Comparison of ENCODE assay signal across 24 cellular contexts in genomic region chr9:37521111-37521510, GRCh38. TPM values are rescaled to one million over a fixed set of nuclear protein-coding genes. Genes with fewer than 3 reads are reported as not detected.
DNase-seq lines count a peak whose midpoint lies in the region; ATAC-seq, FAIRE-seq and TF ChIP-seq lines count a peak whose summit lies in the region.
"Had no signal": no experiment of that assay in that cellular context is flagged by ENCODE, and none has a peak within 500 bp of the region (broad histone marks: within the 10 kb centered on the region; RNA-seq: fewer than 3 reads in every experiment).

No MANE protein-coding gene starts in this region.

- no peaks in the 10 kb centered on the region for H3K4me1 ChIP-seq in kidney (ENCODE audit: control insufficient read depth in 1 of 2, insufficient read depth in 1 of 2, low read depth in 1 of 2, low read length in 2 of 2)
- H3K4me1 ChIP-seq: A549; BLaER1 treated with 17β-estradiol and CSF1 and Interleukin-3, amounts not matched to agents 10 nM and 100 nM; Caco-2 had no signal

- H3K27ac ChIP-seq in kidney (ENCODE audit: low read depth in 2 of 2, low read length in 2 of 2) = no peak overlapping the region
- H3K27ac ChIP-seq: 22Rv1; A549; BLaER1 treated with 17β-estradiol and CSF1 and Interleukin-3, amounts not matched to agents 10 nM and 100 nM; C4-2B had no signal

- peaks cover 7 to 22% of the 10 kb centered on the region in 2 donors for H3K36me3 ChIP-seq in kidney (ENCODE audit: control insufficient read depth in 1 of 2, insufficient read depth in 2 of 2, low read length in 2 of 2)

- CTCF ChIA-PET in activated naive CD4-positive, alpha-beta T cell treated with anti-CD3 and anti-CD28 coated beads for 36 hours (lab: Charles Lee) = no interaction called here
- CTCF ChIA-PET in activated CD8-positive, alpha-beta memory T cell treated with anti-CD3 and anti-CD28 coated beads, Interleukin-2, amount 10 ng/mL, durations not matched to agents 7 days and 5 days (lab: Charles Lee) = no interaction called here

- DNase-seq in activated naive CD4-positive, alpha-beta T cell treated with anti-CD3 and anti-CD28 coated beads, Interleukin-2, amount 50 U/mL, for 72 hours (ENCODE audit: low spot score in 2 of 2) = no peak
- DNase-seq in activated naive CD4-positive, alpha-beta T cell treated with anti-CD3 and anti-CD28 coated beads for 36 hours = no peak
- peak; percentile 39 for DNase-seq in kidney
- no peak for DNase-seq in nephron progenitor cell
- DNase-seq in stimulated activated effector memory CD8-positive, alpha-beta T cell treated with anti-CD3 and anti-CD28 coated beads, Interleukin-12 subunit alpha, Interleukin-12 subunit beta, amount 100 ng/mL, for 72 hours (ENCODE audit: low spot score in 2 of 2) = no peak
- no peak for DNase-seq in activated CD8-positive, alpha-beta memory T cell treated with anti-CD3 and anti-CD28 coated beads, Interleukin-2, amount 10 ng/mL, durations not matched to agents 7 days and 5 days
- DNase-seq in left cardiac atrium = no peak
- DNase-seq: AML-193; Caco-2; Calu3; CD4-positive, alpha-beta T cell; CD8-positive, alpha-beta T cell; DMS79 treated with DMSO at 0.1 percent for 48 hours; GF-D8 had no signal

- no peak for FAIRE-seq in kidney (lab: Jason Lieb, UNC)
- FAIRE-seq: A549, D721Med, G401.6, GM12891, GM18507 had no signal

- peak overlapping the region; percentile 6 to 68 for H3K27ac Mint-ChIP-seq in activated naive CD4-positive, alpha-beta T cell treated with anti-CD3 and anti-CD28 coated beads, Interleukin-2, amount 50 U/mL, for 72 hours
- H3K27ac Mint-ChIP-seq in activated naive CD4-positive, alpha-beta T cell treated with anti-CD3 and anti-CD28 coated beads for 36 hours = no peak overlapping the region
- H3K27ac Mint-ChIP-seq in nephron progenitor cell = peak overlapping the region; percentile 66
- peak overlapping the region; percentile 19 for H3K27ac Mint-ChIP-seq in stimulated activated effector memory CD8-positive, alpha-beta T cell treated with anti-CD3 and anti-CD28 coated beads, Interleukin-12 subunit alpha, Interleukin-12 subunit beta, amount 100 ng/mL, for 72 hours
- H3K27ac Mint-ChIP-seq in activated CD8-positive, alpha-beta memory T cell treated with anti-CD3 and anti-CD28 coated beads, Interleukin-2, amount 10 ng/mL, durations not matched to agents 7 days and 5 days = no peak overlapping the region
- H3K27ac Mint-ChIP-seq: B cell; CD4-positive, alpha-beta T cell; CD8-positive, alpha-beta T cell had no signal

- peaks cover 0 to 5% of the 10 kb centered on the region in 2 donors for H3K36me3 Mint-ChIP-seq in activated naive CD4-positive, alpha-beta T cell treated with anti-CD3 and anti-CD28 coated beads, Interleukin-2, amount 50 U/mL, for 72 hours
- peaks cover 16% of the 10 kb centered on the region for H3K36me3 Mint-ChIP-seq in activated naive CD4-positive, alpha-beta T cell treated with anti-CD3 and anti-CD28 coated beads for 36 hours (ENCODE audit: low read depth)
- H3K36me3 Mint-ChIP-seq in nephron progenitor cell (ENCODE audit: low read depth) = peaks cover 69% of the 10 kb centered on the region
- peaks cover 20% of the 10 kb centered on the region for H3K36me3 Mint-ChIP-seq in stimulated activated effector memory CD8-positive, alpha-beta T cell treated with anti-CD3 and anti-CD28 coated beads, Interleukin-12 subunit alpha, Interleukin-12 subunit beta, amount 100 ng/mL, for 72 hours
- no peaks in the 10 kb centered on the region for H3K36me3 Mint-ChIP-seq in activated CD8-positive, alpha-beta memory T cell treated with anti-CD3 and anti-CD28 coated beads, Interleukin-2, amount 10 ng/mL, durations not matched to agents 7 days and 5 days

- no peaks in the 10 kb centered on the region for H3K9me3 ChIP-seq in kidney (ENCODE audit: control insufficient read depth in 1 of 2, low read length in 2 of 2)
- H3K9me3 ChIP-seq: A549, Caco-2 had no signal

- no peaks in the 10 kb centered on the region for H3K9me3 Mint-ChIP-seq in activated naive CD4-positive, alpha-beta T cell treated with anti-CD3 and anti-CD28 coated beads, Interleukin-2, amount 50 U/mL, for 72 hours
- H3K9me3 Mint-ChIP-seq in activated naive CD4-positive, alpha-beta T cell treated with anti-CD3 and anti-CD28 coated beads for 36 hours = no peaks in the 10 kb centered on the region
- H3K9me3 Mint-ChIP-seq in nephron progenitor cell = no peaks in the 10 kb centered on the region
- no peaks in the 10 kb centered on the region for H3K9me3 Mint-ChIP-seq in stimulated activated effector memory CD8-positive, alpha-beta T cell treated with anti-CD3 and anti-CD28 coated beads, Interleukin-12 subunit alpha, Interleukin-12 subunit beta, amount 100 ng/mL, for 72 hours
- no peaks in the 10 kb centered on the region for H3K9me3 Mint-ChIP-seq in activated CD8-positive, alpha-beta memory T cell treated with anti-CD3 and anti-CD28 coated beads, Interleukin-2, amount 10 ng/mL, durations not matched to agents 7 days and 5 days (ENCODE audit: low read depth)
- H3K9me3 Mint-ChIP-seq: CD4-positive, alpha-beta T cell; CD8-positive, alpha-beta T cell had no signal

- TF ChIP-seq CTCF in kidney (IDR thresholded peaks at IDR 0.05; ENCODE audit: borderline replicate concordance, extremely low read depth, insufficient read depth) (no peak), nephron progenitor cell (IDR thresholded peaks at IDR 0.05) (no peak)

- H3K9ac ChIP-seq in kidney (ENCODE audit: low read length in 2 of 2) = no peak overlapping the region
- H3K9ac ChIP-seq: BLaER1 treated with 17β-estradiol and CSF1 and Interleukin-3, amounts not matched to agents 10 nM and 100 nM had no signal

- no peak for ATAC-seq in activated naive CD4-positive, alpha-beta T cell treated with anti-CD3 and anti-CD28 coated beads, Interleukin-2, amount 50 U/mL, for 72 hours
- no peak for ATAC-seq in stimulated activated effector memory CD8-positive, alpha-beta T cell treated with anti-CD3 and anti-CD28 coated beads, Interleukin-12 subunit alpha, Interleukin-12 subunit beta, amount 100 ng/mL, for 72 hours
- no peak for ATAC-seq in activated CD8-positive, alpha-beta memory T cell treated with anti-CD3 and anti-CD28 coated beads, Interleukin-2, amount 10 ng/mL, durations not matched to agents 7 days and 5 days
- no peak for ATAC-seq in left cardiac atrium
- ATAC-seq in GM19351 (IDR thresholded peaks at IDR 0.05; ENCODE audit: unreplicated experiment) = no peak
- ATAC-seq: A549; CD8-positive, alpha-beta T cell had no signal

- H3K27me3 Mint-ChIP-seq in activated naive CD4-positive, alpha-beta T cell treated with anti-CD3 and anti-CD28 coated beads for 36 hours (ENCODE audit: low read depth) = no peaks in the 10 kb centered on the region
- peaks cover 5% of the 10 kb centered on the region for H3K27me3 Mint-ChIP-seq in nephron progenitor cell (ENCODE audit: low read depth, poor library complexity)
- H3K27me3 Mint-ChIP-seq in activated CD8-positive, alpha-beta memory T cell treated with anti-CD3 and anti-CD28 coated beads, Interleukin-2, amount 10 ng/mL, durations not matched to agents 7 days and 5 days = no peaks in the 10 kb centered on the region
- H3K27me3 Mint-ChIP-seq: B cell; CD4-positive, alpha-beta T cell had no signal

- intact Hi-C loops in activated naive CD4-positive, alpha-beta T cell treated with anti-CD3 and anti-CD28 coated beads for 36 hours (cut with micrococcal nuclease) = no loop called here
- intact Hi-C loops in kidney (cut with DNase I) = no loop called here
- intact Hi-C loops in left cardiac atrium (cut with DNase I) = no loop called here

- no peaks in the 10 kb centered on the region for H3K4me1 Mint-ChIP-seq in activated naive CD4-positive, alpha-beta T cell treated with anti-CD3 and anti-CD28 coated beads for 36 hours (ENCODE audit: low read depth)
- H3K4me1 Mint-ChIP-seq in nephron progenitor cell = no peaks in the 10 kb centered on the region
- no peaks in the 10 kb centered on the region for H3K4me1 Mint-ChIP-seq in stimulated activated effector memory CD8-positive, alpha-beta T cell treated with anti-CD3 and anti-CD28 coated beads, Interleukin-12 subunit alpha, Interleukin-12 subunit beta, amount 100 ng/mL, for 72 hours
- no peaks in the 10 kb centered on the region for H3K4me1 Mint-ChIP-seq in activated CD8-positive, alpha-beta memory T cell treated with anti-CD3 and anti-CD28 coated beads, Interleukin-2, amount 10 ng/mL, durations not matched to agents 7 days and 5 days
- H3K4me1 Mint-ChIP-seq: B cell had no signal

- H3K4me3 ChIP-seq in kidney (ENCODE audit: low read length in 2 of 2) = no peak overlapping the region
- H3K4me3 ChIP-seq: A549; BLaER1 treated with 17β-estradiol and CSF1 and Interleukin-3, amounts not matched to agents 10 nM and 100 nM had no signal

- no peak overlapping the region for H3K4me3 Mint-ChIP-seq in activated naive CD4-positive, alpha-beta T cell treated with anti-CD3 and anti-CD28 coated beads for 36 hours
- H3K4me3 Mint-ChIP-seq in nephron progenitor cell = no peak overlapping the region
- H3K4me3 Mint-ChIP-seq in stimulated activated effector memory CD8-positive, alpha-beta T cell treated with anti-CD3 and anti-CD28 coated beads, Interleukin-12 subunit alpha, Interleukin-12 subunit beta, amount 100 ng/mL, for 72 hours = no peak overlapping the region
- H3K4me3 Mint-ChIP-seq in activated CD8-positive, alpha-beta memory T cell treated with anti-CD3 and anti-CD28 coated beads, Interleukin-2, amount 10 ng/mL, durations not matched to agents 7 days and 5 days = no peak overlapping the region
- H3K4me3 Mint-ChIP-seq: B cell; CD4-positive, alpha-beta T cell; CD8-positive, alpha-beta T cell had no signal

RNA-seq across cellular contexts. Expression of gene POLR1E, which starts 35.4 kb away (rescaled TPM):
- 10 to 100 TPM; 60.3 to 66.6 TPM for total RNA-seq in activated naive CD4-positive, alpha-beta T cell treated with anti-CD3 and anti-CD28 coated beads, Interleukin-2, amount 50 U/mL, for 72 hours
- total RNA-seq in activated naive CD4-positive, alpha-beta T cell treated with anti-CD3 and anti-CD28 coated beads for 36 hours = 10 to 100 TPM; 60.7 to 62.9 TPM
- total RNA-seq in kidney (17.2 TPM), left cardiac atrium (10 to 100 TPM; 12.5 to 17.2 TPM)
- polyA plus RNA-seq in kidney (ENCODE audit: insufficient read depth, low read depth, low replicate concordance) = 8.2 TPM
- 10 to 100 TPM; 35.5 to 43.0 TPM for total RNA-seq in activated CD8-positive, alpha-beta memory T cell treated with anti-CD3 and anti-CD28 coated beads, Interleukin-2, amount 10 ng/mL, durations not matched to agents 7 days and 5 days

RNA-seq across cellular contexts. Expression of gene FBXO10, which starts 55.1 kb away (rescaled TPM):
- total RNA-seq in activated naive CD4-positive, alpha-beta T cell treated with anti-CD3 and anti-CD28 coated beads, Interleukin-2, amount 50 U/mL, for 72 hours = 1 to 10 TPM; 1.3 to 1.4 TPM
- total RNA-seq in activated naive CD4-positive, alpha-beta T cell treated with anti-CD3 and anti-CD28 coated beads for 36 hours = 1 to 10 TPM; 1.0 to 1.1 TPM
- 6.7 TPM for total RNA-seq in kidney
- 6.2 TPM for polyA plus RNA-seq in kidney (ENCODE audit: insufficient read depth, low read depth, low replicate concordance)
- 1 to 10 TPM; 1.3 to 2.6 TPM for total RNA-seq in activated CD8-positive, alpha-beta memory T cell treated with anti-CD3 and anti-CD28 coated beads, Interleukin-2, amount 10 ng/mL, durations not matched to agents 7 days and 5 days
- 1 to 10 TPM; 6.4 to 6.7 TPM for total RNA-seq in left cardiac atrium

RNA-seq across cellular contexts. Expression of gene ZBTB5, which starts 55.9 kb away (rescaled TPM):
- 10 to 100 TPM; 10.6 to 25.6 TPM for total RNA-seq in activated naive CD4-positive, alpha-beta T cell treated with anti-CD3 and anti-CD28 coated beads, Interleukin-2, amount 50 U/mL, for 72 hours
- total RNA-seq in activated naive CD4-positive, alpha-beta T cell treated with anti-CD3 and anti-CD28 coated beads for 36 hours = 10 to 100 TPM; 10.2 TPM
- 14.1 TPM for total RNA-seq in kidney
- polyA plus RNA-seq in kidney (ENCODE audit: insufficient read depth, low read depth, low replicate concordance) = 6.1 TPM
- 1 to 10 TPM; 9.7 TPM for total RNA-seq in activated CD8-positive, alpha-beta memory T cell treated with anti-CD3 and anti-CD28 coated beads, Interleukin-2, amount 10 ng/mL, durations not matched to agents 7 days and 5 days
- 1 to 10 TPM; 5.4 to 7.8 TPM for total RNA-seq in left cardiac atrium

Comparison
In these comparisons a context has a peak if more than half of its experiments do, and no peak if none do; other contexts are left out.
1. H3K27ac Mint-ChIP-seq: peak in activated naive CD4-positive, alpha-beta T cell treated with anti-CD3 and anti-CD28 coated beads, Interleukin-2, amount 50 U/mL, for 72 hours (2 of 2), nephron progenitor cell (single experiment) and stimulated activated effector memory CD8-positive, alpha-beta T cell treated with anti-CD3 and anti-CD28 coated beads, Interleukin-12 subunit alpha, Interleukin-12 subunit beta, amount 100 ng/mL, for 72 hours (single experiment); none in activated naive CD4-positive, alpha-beta T cell treated with anti-CD3 and anti-CD28 coated beads for 36 hours (single experiment) and activated CD8-positive, alpha-beta memory T cell treated with anti-CD3 and anti-CD28 coated beads, Interleukin-2, amount 10 ng/mL, durations not matched to agents 7 days and 5 days (single experiment).